In genomic region chr13:33279898-33280549, GRCh38 we compare ENCODE assay signal across 13 cellular contexts. TPM values are rescaled to one million over a fixed set of nuclear protein-coding genes. Genes with fewer than 3 reads are reported as not detected.
A peak's percentile ranks its signal among the peaks of the same experiment; 100 is the strongest.
DNase-seq lines count a peak whose midpoint lies in the region; ATAC-seq and TF ChIP-seq lines count a peak whose summit lies in the region.
"Had no signal": no experiment of that assay in that cellular context is flagged by ENCODE, and none has a peak within 500 bp of the region (broad histone marks: within the 10 kb centered on the region; RNA-seq: fewer than 3 reads in every experiment).

No MANE protein-coding gene starts in this region.

- H3K36me3 ChIP-seq in MG63: peaks cover 68% of the 10 kb centered on the region
- H3K36me3 ChIP-seq in mammary epithelial cell (ENCODE audit: insufficient read depth, low read length): peaks cover 5% of the 10 kb centered on the region
- H3K36me3 ChIP-seq in left lung: no peaks in the 10 kb centered on the region

- peak overlapping the region; percentile 76 for H3K9ac ChIP-seq in mammary epithelial cell (ENCODE audit: insufficient read depth, low read length)

- dilution Hi-C loops in mammary epithelial cell (cut with HindIII; ENCODE audit: low sequenced_read_pairs): no loop called here

- H3K4me2 ChIP-seq in mammary epithelial cell (ENCODE audit: insufficient read depth, low read depth, low read length): peak overlapping the region; percentile 67

- peaks cover 53% of the 10 kb centered on the region for H3K4me1 ChIP-seq in mammary epithelial cell (ENCODE audit: insufficient read depth, low read length)
- peaks cover 22 to 51% of the 10 kb centered on the region in 2 donors for H3K4me1 ChIP-seq in left lung

- CTCF ChIA-PET in mammary epithelial cell (lab: Charles Lee; ENCODE audit: low non-redundant PET): no interaction called here

- peak overlapping the region; percentile 96 for H3K27ac Mint-ChIP-seq in type B pancreatic cell

- BruUV-seq in mammary epithelial cell (replicated peaks; lab: Mats Ljungman, UMichigan): TSS peak; percentile 72

- H3K9me3 Mint-ChIP-seq in type B pancreatic cell: no peaks in the 10 kb centered on the region
- H3K9me3 Mint-ChIP-seq: brain, naive B cell had no signal

- in situ Hi-C loops in mammary epithelial cell (cut with MboI; ENCODE audit: low sequenced_read_pairs in 2 of 2): no loop called here

- peaks cover 83% of the 10 kb centered on the region for H3K79me2 ChIP-seq in mammary epithelial cell (ENCODE audit: insufficient read depth, low read length)

- no peaks in the 10 kb centered on the region for H3K36me3 Mint-ChIP-seq in type B pancreatic cell
- H3K36me3 Mint-ChIP-seq: brain, naive B cell had no signal

- H3K27me3 ChIP-seq in MG63 (no peaks in the 10 kb centered on the region), mammary epithelial cell (ENCODE audit: insufficient read depth, low read length) (no peaks in the 10 kb centered on the region), left lung (no peaks in the 10 kb centered on the region)

- H3K4me3 ChIP-seq in MG63: no peak overlapping the region
- no peak overlapping the region for H3K4me3 ChIP-seq in mammary epithelial cell (replicated peaks in 1 of 3; ENCODE audit: insufficient read depth in 1 of 3, low read depth in 2 of 3, low read length in 3 of 3)
- H3K4me3 ChIP-seq in left lung: no peak overlapping the region
- H3K4me3 ChIP-seq: GM12878 had no signal

- WGBS in mammary epithelial cell (ENCODE audit: low coverage, missing lambda C conversion rate): 63% methylated on average over 3 of the region's 3 CpGs

- H3K27me3 Mint-ChIP-seq in type B pancreatic cell: no peaks in the 10 kb centered on the region
- H3K27me3 Mint-ChIP-seq: brain had no signal

- peak; percentile 54 for ATAC-seq in left lung
- ATAC-seq: GM12878 had no signal

- TF ChIP-seq CTCF in mammary epithelial cell (conservative IDR thresholded peaks at IDR 0.05 in 1 of 2, IDR thresholded peaks at IDR 0.05 in 1 of 2; ENCODE audit: extremely low read depth in 1 of 2, insufficient read depth in 1 of 2, low read depth in 1 of 2, low read length in 2 of 2): no peak
- TF ChIP-seq CTCF in left lung (IDR thresholded peaks at IDR 0.05): no peak
- TF ChIP-seq CTCF in type B pancreatic cell (conservative IDR thresholded peaks at IDR 0.05): no peak

- no peak overlapping the region for H2AFZ ChIP-seq in mammary epithelial cell (ENCODE audit: low read depth, low read length)

- H3K27ac ChIP-seq in mammary epithelial cell (ENCODE audit: insufficient read depth, low read depth, low read length) (peak overlapping the region; percentile 99), left lung (peak overlapping the region; percentile 46 to 61)

- peaks cover 19% of the 10 kb centered on the region for H3K4me1 Mint-ChIP-seq in type B pancreatic cell (ENCODE audit: unreplicated experiment)

- H3K4me3 Mint-ChIP-seq in type B pancreatic cell: peak overlapping the region; percentile 60
- H3K4me3 Mint-ChIP-seq: naive B cell had no signal

- intact Hi-C loops in mammary epithelial cell (cut with micrococcal nuclease): loop anchor here (10.0 kb wide), 2 partner anchors 155 to 445 kb away; no protein-coding TSS in a partner anchor
- intact Hi-C loops in left lung (cut with DNase I): no loop called here

- no peaks in the 10 kb centered on the region for H4K20me1 ChIP-seq in mammary epithelial cell (ENCODE audit: insufficient read depth, low read length)

- DNase-seq in MG63: peak; percentile 86
- DNase-seq in mammary epithelial cell: peak; percentile 94
- no peak for DNase-seq in left lung
- DNase-seq in type B pancreatic cell (ENCODE audit: extremely low spot score, unreplicated experiment): no peak
- DNase-seq in NCI-H2196 (lab: John Stamatoyannopoulos, UW; ENCODE audit: unreplicated experiment): no peak
- no peak for DNase-seq in NCI-H510A (lab: John Stamatoyannopoulos, UW)
- no peak for DNase-seq in GM19238 (ENCODE audit: insufficient read length, low spot score)
- no peak for DNase-seq in UCSD-AML1 (lab: John Stamatoyannopoulos, UW; ENCODE audit: unreplicated experiment)
- DNase-seq: naive B cell; NCI-H187; stimulated activated CD8-positive, alpha-beta memory T cell treated with anti-CD3 and anti-CD28 coated beads, Interleukin-4, amount 100 ng/mL, for 48 hours had no signal

- H3K9me3 ChIP-seq in MG63 (peaks cover 6% of the 10 kb centered on the region), mammary epithelial cell (replicated peaks; ENCODE audit: insufficient read depth, low read length) (no peaks in the 10 kb centered on the region), left lung (no peaks in the 10 kb centered on the region)

RNA-seq across cellular contexts. Expression of gene STARD13, which starts 5.5 kb away (rescaled TPM):
- 16.4 and 19.2 TPM in 2 replicates for total RNA-seq in MG63 (2014; rRNA removed; shearing (Covaris generic); ENCODE audit: low replicate concordance)
- total RNA-seq in mammary epithelial cell: 10 to 100 TPM; 10.8 to 15.5 TPM
- polyA plus RNA-seq in mammary epithelial cell: 3.8 TPM
- polyA minus RNA-seq in mammary epithelial cell: 21.7 TPM
- 10 to 100 TPM; 28.1 to 43.6 TPM for total RNA-seq in left lung
- 12.1 and 24.7 TPM in 2 replicates for total RNA-seq in type B pancreatic cell (ENCODE audit: low replicate concordance)

Comparison
In these comparisons a context has a peak if more than half of its experiments do, and no peak if none do; other contexts are left out.
1. DNase-seq: peak in MG63 (single experiment) and mammary epithelial cell (single experiment); none in left lung (0 of 2), type B pancreatic cell (single experiment), NCI-H2196 (single experiment), NCI-H510A (single experiment), GM19238 (single experiment) and UCSD-AML1 (single experiment).